In genomic region chr12:71780207-71780822, GRCh38 we compare ENCODE assay signal across 8 cellular contexts. TPM values are rescaled to one million over a fixed set of nuclear protein-coding genes. Genes with fewer than 3 reads are reported as not detected.
DNase-seq lines count a peak whose midpoint lies in the region; ATAC-seq and TF ChIP-seq lines count a peak whose summit lies in the region.

No MANE protein-coding gene starts in this region.

- H3K4me1 ChIP-seq in sigmoid colon, result peaks cover 0 to 14% (median 3%) of the 10 kb centered on the region in 4 donors

- peak overlapping the region; percentile 83 for H3K27ac Mint-ChIP-seq in activated naive CD4-positive, alpha-beta T cell treated with anti-CD3 and anti-CD28 coated beads, Interleukin-2, amount 50 U/mL, for 24 hours
- no peak overlapping the region for H3K27ac Mint-ChIP-seq in stimulated activated effector memory CD8-positive, alpha-beta T cell treated with anti-CD3 and anti-CD28 coated beads, Interleukin-12 subunit alpha, Interleukin-12 subunit beta, amount 100 ng/mL, for 72 hours

- peaks cover 6% of the 10 kb centered on the region for H3K4me1 Mint-ChIP-seq in activated naive CD4-positive, alpha-beta T cell treated with anti-CD3 and anti-CD28 coated beads, Interleukin-2, amount 50 U/mL, for 24 hours
- peaks cover 8% of the 10 kb centered on the region for H3K4me1 Mint-ChIP-seq in stimulated activated effector memory CD8-positive, alpha-beta T cell treated with anti-CD3 and anti-CD28 coated beads, Interleukin-12 subunit alpha, Interleukin-12 subunit beta, amount 100 ng/mL, for 72 hours

- TF ChIP-seq CTCF in AG04449 (IDR thresholded peaks at IDR 0.05; ENCODE audit: insufficient read depth, low read length, missing control alignments) (peak; percentile 41), GM12865 (IDR thresholded peaks at IDR 0.05; ENCODE audit: insufficient read depth, low read depth, low read length, missing control alignments) (peak; percentile 52), sigmoid colon (IDR thresholded peaks at IDR 0.05) (peak; percentile 27 to 63 (median 60))

- no peak for TF ChIP-seq EP300 in sigmoid colon (IDR thresholded peaks at IDR 0.05)

- H3K9me3 Mint-ChIP-seq in activated naive CD4-positive, alpha-beta T cell treated with anti-CD3 and anti-CD28 coated beads, Interleukin-2, amount 50 U/mL, for 24 hours, result no peaks in the 10 kb centered on the region
- H3K9me3 Mint-ChIP-seq in stimulated activated effector memory CD8-positive, alpha-beta T cell treated with anti-CD3 and anti-CD28 coated beads, Interleukin-12 subunit alpha, Interleukin-12 subunit beta, amount 100 ng/mL, for 72 hours, result no peaks in the 10 kb centered on the region

- DNase-seq in AG04449 (ENCODE audit: low read depth, low spot score) (no peak), GM12865 (ENCODE audit: low read depth) (peak; percentile 40), OCI-M1 (lab: John Stamatoyannopoulos, UW) (peak; percentile 80), head of caudate nucleus (peak; percentile 4 to 82 (median 56)), sigmoid colon (no peak)
- DNase-seq in stimulated activated effector memory CD8-positive, alpha-beta T cell treated with anti-CD3 and anti-CD28 coated beads, Interleukin-12 subunit alpha, Interleukin-12 subunit beta, amount 100 ng/mL, for 72 hours (ENCODE audit: low spot score in 2 of 2), result no peak

- ATAC-seq in HG03159 (IDR thresholded peaks at IDR 0.05; ENCODE audit: unreplicated experiment), result peak; percentile 58
- ATAC-seq in stimulated activated effector memory CD8-positive, alpha-beta T cell treated with anti-CD3 and anti-CD28 coated beads, Interleukin-12 subunit alpha, Interleukin-12 subunit beta, amount 100 ng/mL, for 72 hours, result no peak

- peaks cover 13% of the 10 kb centered on the region for H3K36me3 Mint-ChIP-seq in activated naive CD4-positive, alpha-beta T cell treated with anti-CD3 and anti-CD28 coated beads, Interleukin-2, amount 50 U/mL, for 24 hours
- peaks cover 95% of the 10 kb centered on the region for H3K36me3 Mint-ChIP-seq in stimulated activated effector memory CD8-positive, alpha-beta T cell treated with anti-CD3 and anti-CD28 coated beads, Interleukin-12 subunit alpha, Interleukin-12 subunit beta, amount 100 ng/mL, for 72 hours

- intact Hi-C loops in head of caudate nucleus (cut with DNase I) (loop anchor here (5.0 kb wide), 1 partner anchor 57 kb away; the partner anchor contains the start of gene TBC1D15), sigmoid colon (cut with DNase I) (loop anchor here (2.0 kb wide), 1 partner anchor 58 kb away; the partner anchor contains the start of gene TBC1D15)

- WGBS in sigmoid colon, 2 donors, result 3 to 13% methylated on average over 3 of the region's 3 CpGs

- POLR2A ChIA-PET in AG04449 (lab: Yijun Ruan, JAX), result interaction anchor here (0.6 kb wide), 1 partner anchor 15 kb away, joined by 3 read pairs; no protein-coding TSS in a partner anchor

- no peak for TF ChIP-seq POLR2A in sigmoid colon (IDR thresholded peaks at IDR 0.05)

- no peaks in the 10 kb centered on the region for H3K9me3 ChIP-seq in sigmoid colon

- peaks cover 0 to 37% (median 3%) of the 10 kb centered on the region in 4 donors for H3K36me3 ChIP-seq in sigmoid colon

- CTCF ChIA-PET in AG04449 (lab: Yijun Ruan, JAX), result interaction anchor here (0.7 to 4.2 kb wide), 48 partner anchors 7 to 560 kb away, joined by 3 to 43 read pairs (median 5); partner anchors contain the start of genes TBC1D15 and TPH2

- H3K4me3 Mint-ChIP-seq in activated naive CD4-positive, alpha-beta T cell treated with anti-CD3 and anti-CD28 coated beads, Interleukin-2, amount 50 U/mL, for 24 hours, result no peak overlapping the region
- no peak overlapping the region for H3K4me3 Mint-ChIP-seq in stimulated activated effector memory CD8-positive, alpha-beta T cell treated with anti-CD3 and anti-CD28 coated beads, Interleukin-12 subunit alpha, Interleukin-12 subunit beta, amount 100 ng/mL, for 72 hours

- H3K27ac ChIP-seq in sigmoid colon, result peak overlapping the region in 2 of 4 donors; percentile 14 to 25

- H3K27me3 ChIP-seq in sigmoid colon, result no peaks in the 10 kb centered on the region

- H3K4me3 ChIP-seq in AG04449 (ENCODE audit: low read depth, low read length), result no peak overlapping the region
- no peak overlapping the region for H3K4me3 ChIP-seq in GM12865 (ENCODE audit: low read depth, low read length)
- no peak overlapping the region for H3K4me3 ChIP-seq in sigmoid colon

- no peaks in the 10 kb centered on the region for H3K27me3 Mint-ChIP-seq in activated naive CD4-positive, alpha-beta T cell treated with anti-CD3 and anti-CD28 coated beads, Interleukin-2, amount 50 U/mL, for 24 hours

RNA-seq across cellular contexts. Expression of gene RAB21, which starts 25.7 kb away (rescaled TPM):
- 10 to 100 TPM; 12.8 to 19.1 (median 15.7) TPM for total RNA-seq in sigmoid colon
- polyA plus RNA-seq in sigmoid colon, result 10 to 100 TPM in 2 of 3 donors, 1 to 10 TPM in 1; 7.8 to 27.0 (median 18.7) TPM

RNA-seq across cellular contexts. Expression of gene TBC1D15, which starts 59.2 kb away (rescaled TPM):
- 10 to 100 TPM; 51.2 to 59.2 (median 57.6) TPM for total RNA-seq in sigmoid colon
- 10 to 100 TPM; 19.3 to 24.0 (median 20.3) TPM for polyA plus RNA-seq in sigmoid colon

Comparison
In these comparisons a context has a peak if more than half of its experiments do, and no peak if none do; other contexts are left out.
1. DNase-seq: peak in GM12865 (single experiment), OCI-M1 (single experiment) and head of caudate nucleus (42 of 42); none in AG04449 (single experiment), sigmoid colon (single experiment) and stimulated activated effector memory CD8-positive, alpha-beta T cell treated with anti-CD3 and anti-CD28 coated beads, Interleukin-12 subunit alpha, Interleukin-12 subunit beta, amount 100 ng/mL, for 72 hours (0 of 2).
2. Peak in every context shown above with its lines, with median percentiles within 50 percentile points of each other: CTCF ChIP-seq.